10 cellular contexts compared by ENCODE assay signal in genomic region chr11:12090761-12091261, GRCh38. TPM values are rescaled to one million over a fixed set of nuclear protein-coding genes. Genes with fewer than 3 reads are reported as not detected.
A peak's percentile ranks its signal among the peaks of the same experiment; 100 is the strongest.
DNase-seq lines count a peak whose midpoint lies in the region; ATAC-seq and TF ChIP-seq lines count a peak whose summit lies in the region.
"Had no signal": no experiment of that assay in that cellular context is flagged by ENCODE, and none has a peak within 500 bp of the region (broad histone marks: within the 10 kb centered on the region; RNA-seq: fewer than 3 reads in every experiment).

No MANE protein-coding gene starts in this region.

- no peaks in the 10 kb centered on the region for H3K36me3 ChIP-seq in stomach

- 48 to 65% (median 55%) methylated on average over 4 of the region's 4 CpGs for WGBS in stomach, 5 donors

- H3K27me3 Mint-ChIP-seq in activated CD8-positive, alpha-beta memory T cell treated with anti-CD3 and anti-CD28 coated beads, Interleukin-2, amount 10 ng/mL, durations not matched to agents 7 days and 5 days: peaks cover 6% of the 10 kb centered on the region
- H3K27me3 Mint-ChIP-seq: activated CD4-positive, alpha-beta memory T cell treated with anti-CD3 and anti-CD28 coated beads for 36 hours had no signal

- CTCF ChIA-PET in activated CD8-positive, alpha-beta memory T cell treated with anti-CD3 and anti-CD28 coated beads, Interleukin-2, amount 10 ng/mL, durations not matched to agents 7 days and 5 days (lab: Charles Lee): interaction anchor here (0.6 to 5.9 kb wide), 8 partner anchors 9 to 191 kb away, joined by 3 to 68 read pairs (median 6); no protein-coding TSS in a partner anchor

- TF ChIP-seq CTCF in stomach (IDR thresholded peaks at IDR 0.05): no peak

- peaks cover 53% of the 10 kb centered on the region for H3K4me1 Mint-ChIP-seq in activated CD8-positive, alpha-beta memory T cell treated with anti-CD3 and anti-CD28 coated beads, Interleukin-2, amount 10 ng/mL, durations not matched to agents 7 days and 5 days

- H3K27me3 ChIP-seq in stomach: no peaks in the 10 kb centered on the region

- TF ChIP-seq EP300 in stomach (IDR thresholded peaks at IDR 0.05): no peak

- no peak for DNase-seq in activated CD8-positive, alpha-beta memory T cell treated with anti-CD3 and anti-CD28 coated beads, Interleukin-2, amount 10 ng/mL, durations not matched to agents 7 days and 5 days
- no peak for DNase-seq in activated CD8-positive, alpha-beta memory T cell treated with anti-CD3 and anti-CD28 coated beads, Interleukin-2, amount 50 U/mL, for 48 hours
- DNase-seq in NCI-H748 (lab: John Stamatoyannopoulos, UW; ENCODE audit: unreplicated experiment): peak; percentile 88
- peak; percentile 96 for DNase-seq in epithelial cell of prostate (ENCODE audit: low read depth, low spot score)
- DNase-seq in stomach: peak; percentile 64
- DNase-seq in dermis blood vessel endothelial cell: no peak
- DNase-seq in NCI-H510A treated with DMSO at 0.1 percent for 48 hours (lab: John Stamatoyannopoulos, UW): no peak
- DNase-seq: activated CD4-positive, alpha-beta memory T cell treated with anti-CD3 and anti-CD28 coated beads for 36 hours; Right ventricle myocardium superior had no signal

- H3K27ac Mint-ChIP-seq in activated CD8-positive, alpha-beta memory T cell treated with anti-CD3 and anti-CD28 coated beads, Interleukin-2, amount 10 ng/mL, durations not matched to agents 7 days and 5 days: peak overlapping the region; percentile 86

- H3K9me3 ChIP-seq in stomach: no peaks in the 10 kb centered on the region

- H3K4me3 Mint-ChIP-seq in activated CD8-positive, alpha-beta memory T cell treated with anti-CD3 and anti-CD28 coated beads, Interleukin-2, amount 10 ng/mL, durations not matched to agents 7 days and 5 days: no peak overlapping the region
- H3K4me3 Mint-ChIP-seq: activated CD4-positive, alpha-beta memory T cell treated with anti-CD3 and anti-CD28 coated beads for 36 hours had no signal

- H3K36me3 Mint-ChIP-seq in activated CD8-positive, alpha-beta memory T cell treated with anti-CD3 and anti-CD28 coated beads, Interleukin-2, amount 10 ng/mL, durations not matched to agents 7 days and 5 days: no peaks in the 10 kb centered on the region
- H3K36me3 Mint-ChIP-seq: activated CD4-positive, alpha-beta memory T cell treated with anti-CD3 and anti-CD28 coated beads for 36 hours had no signal

- no peak for ATAC-seq in activated CD8-positive, alpha-beta memory T cell treated with anti-CD3 and anti-CD28 coated beads, Interleukin-2, amount 10 ng/mL, durations not matched to agents 7 days and 5 days
- ATAC-seq in HG03280 (IDR thresholded peaks at IDR 0.05; ENCODE audit: unreplicated experiment): no peak

- intact Hi-C loops in stomach (cut with DNase I; ENCODE audit: low total_unique reads): no loop called here

- peaks cover 40 to 81% (median 61%) of the 10 kb centered on the region in 4 donors for H3K4me1 ChIP-seq in stomach

- no peak overlapping the region for H3K4me3 ChIP-seq in stomach

- H3K27ac ChIP-seq in epithelial cell of prostate (peak overlapping the region; percentile 100), stomach (peak overlapping the region; percentile 66 to 92 (median 85))

- H3K9me3 Mint-ChIP-seq in activated CD8-positive, alpha-beta memory T cell treated with anti-CD3 and anti-CD28 coated beads, Interleukin-2, amount 10 ng/mL, durations not matched to agents 7 days and 5 days (ENCODE audit: low read depth): no peaks in the 10 kb centered on the region
- H3K9me3 Mint-ChIP-seq: activated CD4-positive, alpha-beta memory T cell treated with anti-CD3 and anti-CD28 coated beads for 36 hours had no signal

- TF ChIP-seq POLR2A in stomach (IDR thresholded peaks at IDR 0.05): no peak

RNA-seq across cellular contexts. Expression of gene MICAL2, which starts 19.6 kb away (rescaled TPM):
- 100 to 1,000 TPM; 120 to 168 TPM for total RNA-seq in activated CD8-positive, alpha-beta memory T cell treated with anti-CD3 and anti-CD28 coated beads, Interleukin-2, amount 10 ng/mL, durations not matched to agents 7 days and 5 days
- total RNA-seq in stomach (100 to 1,000 TPM in 2 of 5 donors, 10 to 100 TPM in 3; 82.6 to 165 (median 86.1) TPM), dermis blood vessel endothelial cell (110 and 124 TPM in 2 replicates)
- polyA plus RNA-seq in stomach: 10 to 100 TPM; 11.2 to 31.4 (median 13.3) TPM

Comparison
In these comparisons a context has a peak if more than half of its experiments do, and no peak if none do; other contexts are left out.
1. DNase-seq: peak in NCI-H748 (single experiment), epithelial cell of prostate (single experiment) and stomach (single experiment); none in activated CD8-positive, alpha-beta memory T cell treated with anti-CD3 and anti-CD28 coated beads, Interleukin-2, amount 10 ng/mL, durations not matched to agents 7 days and 5 days (single experiment), activated CD8-positive, alpha-beta memory T cell treated with anti-CD3 and anti-CD28 coated beads, Interleukin-2, amount 50 U/mL, for 48 hours (single experiment), dermis blood vessel endothelial cell (single experiment) and NCI-H510A treated with DMSO at 0.1 percent for 48 hours (single experiment).